Comparison of ENCODE assay signal across 11 cellular contexts in the genomic region with DNA sequence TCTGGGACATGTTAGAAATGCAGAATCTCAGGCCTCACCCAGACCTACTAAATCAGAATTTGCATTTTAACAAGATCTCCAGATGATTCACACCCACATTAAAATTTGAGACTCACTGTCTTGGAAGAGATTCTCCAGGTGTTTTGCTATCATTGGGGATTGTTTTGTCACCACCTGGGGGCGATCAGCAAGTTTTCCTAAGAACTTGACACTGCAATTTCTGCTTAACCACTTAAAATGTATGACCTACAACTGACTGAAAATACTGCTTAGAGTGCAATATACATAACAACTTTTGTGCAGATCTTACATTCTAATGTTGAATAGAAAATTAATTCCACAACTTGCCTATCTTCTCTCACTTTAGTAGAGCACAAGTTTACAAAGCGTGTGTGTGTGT. TPM values are rescaled to one million over a fixed set of nuclear protein-coding genes. Genes with fewer than 3 reads are reported as not detected.
DNase-seq lines count a peak whose midpoint lies in the region; ATAC-seq and TF ChIP-seq lines count a peak whose summit lies in the region.
"Had no signal": no experiment of that assay in that cellular context is flagged by ENCODE, and none has a peak within 500 bp of the region (broad histone marks: within the 10 kb centered on the region; RNA-seq: fewer than 3 reads in every experiment).

No MANE protein-coding gene starts in this region.

- no peaks in the 10 kb centered on the region for H3K9me3 Mint-ChIP-seq in HFFc6

- H3K4me1 ChIP-seq in lower lobe of right lung (no peaks in the 10 kb centered on the region), adrenal gland (replicated peaks in 1 of 2) (no peaks in the 10 kb centered on the region)
- H3K4me1 ChIP-seq: suprapubic skin had no signal

- H3K36me3 Mint-ChIP-seq in HFFc6 (ENCODE audit: low read depth), result no peaks in the 10 kb centered on the region

- H3K27ac ChIP-seq in lower lobe of right lung (no peak overlapping the region), adrenal gland (no peak overlapping the region)
- H3K27ac ChIP-seq: suprapubic skin had no signal

- intact Hi-C loops in lower lobe of right lung (cut with DNase I) (no loop called here), adrenal gland (cut with DNase I) (no loop called here)

- TF ChIP-seq CTCF in HFFc6 (IDR thresholded peaks at IDR 0.05), result peak; percentile 37; the same call in 1 of the 2 replicates
- TF ChIP-seq CTCF in lower lobe of right lung (IDR thresholded peaks at IDR 0.05), result peak; percentile 9
- TF ChIP-seq CTCF in adrenal gland (IDR thresholded peaks at IDR 0.05), result no peak

- no peaks in the 10 kb centered on the region for H3K4me1 Mint-ChIP-seq in HFFc6 (ENCODE audit: low read depth)

- H3K27ac Mint-ChIP-seq in HFFc6, result no peak overlapping the region
- H3K27ac Mint-ChIP-seq: T-helper 2 cell treated with Interferon-gamma antibody and Interleukin-4, amounts not matched to agents 5 μg/mL and 100 μg/mL, for 36 hours had no signal

- TF ChIP-seq POLR2A in adrenal gland (IDR thresholded peaks at IDR 0.05), result no peak

- 41 to 54% (median 47%) methylated on average over 2 of the region's 2 CpGs for WGBS in adrenal gland, 4 donors

- no peak for ATAC-seq in lower lobe of right lung
- ATAC-seq in GM21526 (IDR thresholded peaks at IDR 0.05; ENCODE audit: low FRiP score, unreplicated experiment), result no peak
- no peak for ATAC-seq in HG02571 (IDR thresholded peaks at IDR 0.05; ENCODE audit: unreplicated experiment)

- peak; percentile 23 for DNase-seq in DMS 273 (lab: John Stamatoyannopoulos, UW; ENCODE audit: unreplicated experiment)
- no peak for DNase-seq in DMS 273 treated with DMSO at 0.1 percent for 48 hours (lab: John Stamatoyannopoulos, UW)
- DNase-seq in HFFc6, result no peak
- peak; percentile 4 for DNase-seq in UCSD-AML1 (lab: John Stamatoyannopoulos, UW; ENCODE audit: unreplicated experiment)
- no peak for DNase-seq in lower lobe of right lung
- DNase-seq in adrenal gland, result no peak
- DNase-seq: 8988T had no signal

- H3K9me3 ChIP-seq in lower lobe of right lung (no peaks in the 10 kb centered on the region), adrenal gland (replicated peaks in 1 of 3) (no peaks in the 10 kb centered on the region)
- H3K9me3 ChIP-seq: suprapubic skin had no signal

- no peaks in the 10 kb centered on the region for H3K27me3 ChIP-seq in lower lobe of right lung (ENCODE audit: low read depth)
- no peaks in the 10 kb centered on the region for H3K27me3 ChIP-seq in adrenal gland
- H3K27me3 ChIP-seq: suprapubic skin had no signal

- no peak overlapping the region for H3K4me3 Mint-ChIP-seq in HFFc6
- H3K4me3 Mint-ChIP-seq: T-helper 2 cell treated with Interferon-gamma antibody and Interleukin-4, amounts not matched to agents 5 μg/mL and 100 μg/mL, for 36 hours had no signal

- H3K4me3 ChIP-seq in lower lobe of right lung, result no peak overlapping the region
- no peak overlapping the region for H3K4me3 ChIP-seq in adrenal gland
- H3K4me3 ChIP-seq: suprapubic skin had no signal

- H3K27me3 Mint-ChIP-seq in HFFc6 (ENCODE audit: insufficient read depth), result peaks cover 4% of the 10 kb centered on the region; the same call in 1 of the 2 replicates

- H3K36me3 ChIP-seq in lower lobe of right lung (no peaks in the 10 kb centered on the region), adrenal gland (replicated peaks in 1 of 2) (no peaks in the 10 kb centered on the region)
- H3K36me3 ChIP-seq: suprapubic skin had no signal

RNA-seq across cellular contexts. Expression of a gene that starts 18.9 kb away (rescaled TPM):
- total RNA-seq in HFFc6 (2021; fragmentation: NEBNext Ultra II Directional; extraction: Animal tissue kit (Norgen Biotek cat#: 25700)), result 10 to 100 TPM; 21.0 to 33.5 (median 30.4) TPM
- 24.0 TPM for total RNA-seq in lower lobe of right lung
- 10 to 100 TPM in 1 of 8 donors, 1 to 10 TPM in 7; 1.4 to 14.5 (median 6.2) TPM for total RNA-seq in adrenal gland
- polyA plus RNA-seq in adrenal gland, result 1 to 10 TPM in 1 of 3 donors, under 1 TPM in 2; 0.37 to 3.3 (median 0.56) TPM

Comparison
In these comparisons a context has a peak if more than half of its experiments do, and no peak if none do; other contexts are left out.
1. DNase-seq: peak in DMS 273 (single experiment) and UCSD-AML1 (single experiment); none in DMS 273 treated with DMSO at 0.1 percent for 48 hours (single experiment), HFFc6 (single experiment), lower lobe of right lung (single experiment) and adrenal gland (0 of 7).
2. CTCF ChIP-seq: peak in HFFc6 (single experiment) and lower lobe of right lung (single experiment); none in adrenal gland (0 of 6).